ENCODE assay signal across 8 cellular contexts in genomic region chr17:78798695-78799559, GRCh38. TPM values are rescaled to one million over a fixed set of nuclear protein-coding genes. Genes with fewer than 3 reads are reported as not detected.
A peak's percentile ranks its signal among the peaks of the same experiment; 100 is the strongest.
DNase-seq lines count a peak whose midpoint lies in the region; ATAC-seq and TF ChIP-seq lines count a peak whose summit lies in the region.

No MANE protein-coding gene starts in this region.

- H3K4me1 Mint-ChIP-seq in activated B cell treated with CpG ODN at 0.5 μM for 24 hours (peaks cover 10% of the 10 kb centered on the region), glutamatergic neuron (ENCODE audit: low read depth, unreplicated experiment) (peaks cover 2% of the 10 kb centered on the region)
- peaks cover 16 to 17% of the 10 kb centered on the region in 2 donors for H3K4me1 Mint-ChIP-seq in stimulated activated naive B cell treated with anti-CD40 and anti-IgM and Interleukin-4, amounts not matched to agents 10 μg/mL and 1 μg/mL and 100 μg/mL, for 72 hours

- in situ Hi-C loops in GM13977 (cut with MboI; ENCODE audit: low pct_unique_long_range_greater_than_20kb, low sequenced_read_pairs, unreplicated experiment), result no loop called here

- H3K4me3 Mint-ChIP-seq in activated B cell treated with CpG ODN at 0.5 μM for 24 hours, result no peak overlapping the region
- no peak overlapping the region for H3K4me3 Mint-ChIP-seq in glutamatergic neuron (ENCODE audit: unreplicated experiment)
- no peak overlapping the region for H3K4me3 Mint-ChIP-seq in stimulated activated naive B cell treated with anti-CD40 and anti-IgM and Interleukin-4, amounts not matched to agents 10 μg/mL and 1 μg/mL and 100 μg/mL, for 72 hours

- DNase-seq in BE2C (no peak), GM13977 (ENCODE audit: low spot score) (peak; percentile 66), activated B cell treated with CpG ODN at 0.5 μM for 24 hours (no peak), glutamatergic neuron (no peak), NCI-H1105 (lab: John Stamatoyannopoulos, UW) (no peak)
- DNase-seq in stimulated activated naive B cell treated with anti-CD40 and anti-IgM and Interleukin-4, amounts not matched to agents 10 μg/mL and 1 μg/mL and 100 μg/mL, for 72 hours, result no peak

- H3K36me3 Mint-ChIP-seq in activated B cell treated with CpG ODN at 0.5 μM for 24 hours (ENCODE audit: low read depth) (peaks cover 90% of the 10 kb centered on the region), glutamatergic neuron (ENCODE audit: unreplicated experiment) (peaks cover 4% of the 10 kb centered on the region)
- peaks cover 74 to 87% of the 10 kb centered on the region in 2 donors for H3K36me3 Mint-ChIP-seq in stimulated activated naive B cell treated with anti-CD40 and anti-IgM and Interleukin-4, amounts not matched to agents 10 μg/mL and 1 μg/mL and 100 μg/mL, for 72 hours

- peak overlapping the region; percentile 50 for H3K27ac Mint-ChIP-seq in activated B cell treated with CpG ODN at 0.5 μM for 24 hours
- peak overlapping the region; percentile 6 for H3K27ac Mint-ChIP-seq in glutamatergic neuron (ENCODE audit: unreplicated experiment)
- peak overlapping the region; percentile 91 for H3K27ac Mint-ChIP-seq in stimulated activated naive B cell treated with anti-CD40 and anti-IgM and Interleukin-4, amounts not matched to agents 10 μg/mL and 1 μg/mL and 100 μg/mL, for 72 hours

- intact Hi-C loops in activated B cell treated with CpG ODN at 0.5 μM for 24 hours (cut with micrococcal nuclease), result loop anchor here (1.0 kb wide), 1 partner anchor 93 kb away; no protein-coding TSS in a partner anchor

- H3K36me3 ChIP-seq in BE2C, result peaks cover 75% of the 10 kb centered on the region

- peak; percentile 61 for ATAC-seq in activated B cell treated with CpG ODN at 0.5 μM for 24 hours (ENCODE audit: low read depth)
- peak; percentile 66 to 74 for ATAC-seq in stimulated activated naive B cell treated with anti-CD40 and anti-IgM and Interleukin-4, amounts not matched to agents 10 μg/mL and 1 μg/mL and 100 μg/mL, for 72 hours (replicated peaks)
- no peak for ATAC-seq in HG02885 (IDR thresholded peaks at IDR 0.05; ENCODE audit: poor library complexity, unreplicated experiment)
- ATAC-seq in GM21717 (IDR thresholded peaks at IDR 0.05; ENCODE audit: unreplicated experiment), result no peak

- no peaks in the 10 kb centered on the region for H3K9me3 ChIP-seq in BE2C

- H3K27me3 Mint-ChIP-seq in activated B cell treated with CpG ODN at 0.5 μM for 24 hours (no peaks in the 10 kb centered on the region), glutamatergic neuron (ENCODE audit: unreplicated experiment) (peaks cover 6% of the 10 kb centered on the region)
- H3K27me3 Mint-ChIP-seq in stimulated activated naive B cell treated with anti-CD40 and anti-IgM and Interleukin-4, amounts not matched to agents 10 μg/mL and 1 μg/mL and 100 μg/mL, for 72 hours, result no peaks in the 10 kb centered on the region

- H3K9me3 Mint-ChIP-seq in activated B cell treated with CpG ODN at 0.5 μM for 24 hours, result no peaks in the 10 kb centered on the region
- H3K9me3 Mint-ChIP-seq in glutamatergic neuron (ENCODE audit: unreplicated experiment), result peaks cover 1% of the 10 kb centered on the region
- no peaks in the 10 kb centered on the region for H3K9me3 Mint-ChIP-seq in stimulated activated naive B cell treated with anti-CD40 and anti-IgM and Interleukin-4, amounts not matched to agents 10 μg/mL and 1 μg/mL and 100 μg/mL, for 72 hours

- no peaks in the 10 kb centered on the region for H3K4me1 ChIP-seq in BE2C

- POLR2A ChIA-PET in activated B cell treated with CpG ODN at 0.5 μM for 24 hours (lab: Charles Lee), result interaction anchor here (1.0 to 1.5 kb wide), 2 partner anchors 64 to 302 kb away, joined by 3 to 5 read pairs; no protein-coding TSS in a partner anchor

- TF ChIP-seq CTCF in BE2C (IDR thresholded peaks at IDR 0.05; ENCODE audit: low read depth, low read length) (peak; percentile 51), GM13977 (IDR thresholded peaks at IDR 0.05; ENCODE audit: extremely low read depth, insufficient read depth, missing control alignments) (peak; percentile 51), activated B cell treated with CpG ODN at 0.5 μM for 24 hours (IDR thresholded peaks at IDR 0.05) (no peak), glutamatergic neuron (IDR thresholded peaks at IDR 0.05; ENCODE audit: partially characterized antibody, unreplicated experiment) (peak; percentile 54)

- H3K4me3 ChIP-seq in BE2C (ENCODE audit: low read depth, low read length), result no peak overlapping the region

- H3K27me3 ChIP-seq in BE2C, result no peaks in the 10 kb centered on the region

- CTCF ChIA-PET in activated B cell treated with CpG ODN at 0.5 μM for 24 hours (lab: Charles Lee), result interaction anchor here (1.0 to 2.0 kb wide), 6 partner anchors 12 to 302 kb away, joined by 3 to 18 read pairs (median 4); no protein-coding TSS in a partner anchor

RNA-seq across cellular contexts. Expression of gene CYTH1, which starts 16.9 kb away (rescaled TPM):
- polyA plus RNA-seq in BE2C (2012; ENCODE audit: insufficient read depth, insufficient read length, low read depth), result 51.1 TPM
- total RNA-seq in activated B cell treated with CpG ODN at 0.5 μM for 24 hours (368 and 391 TPM in 2 replicates), glutamatergic neuron (ENCODE audit: unreplicated experiment) (57.2 TPM)

RNA-seq across cellular contexts. Expression of gene USP36, which starts 41.7 kb away (rescaled TPM):
- 110 TPM for polyA plus RNA-seq in BE2C (2012; ENCODE audit: insufficient read depth, insufficient read length, low read depth)
- total RNA-seq in activated B cell treated with CpG ODN at 0.5 μM for 24 hours (93.8 and 107 TPM in 2 replicates), glutamatergic neuron (ENCODE audit: unreplicated experiment) (45.3 TPM)

Comparison
In these comparisons a context has a peak if more than half of its experiments do, and no peak if none do; other contexts are left out.
1. ATAC-seq: peak in activated B cell treated with CpG ODN at 0.5 μM for 24 hours (single experiment) and stimulated activated naive B cell treated with anti-CD40 and anti-IgM and Interleukin-4, amounts not matched to agents 10 μg/mL and 1 μg/mL and 100 μg/mL, for 72 hours (2 of 2); none in HG02885 (single experiment) and GM21717 (single experiment).
2. H3K27ac Mint-ChIP-seq: peak in every context shown above with its lines; median percentile 91 in stimulated activated naive B cell treated with anti-CD40 and anti-IgM and Interleukin-4, amounts not matched to agents 10 μg/mL and 1 μg/mL and 100 μg/mL, for 72 hours; 50 in activated B cell treated with CpG ODN at 0.5 μM for 24 hours; 6 in glutamatergic neuron.